Comparison of ENCODE assay signal across 23 cellular contexts in the genomic region with DNA sequence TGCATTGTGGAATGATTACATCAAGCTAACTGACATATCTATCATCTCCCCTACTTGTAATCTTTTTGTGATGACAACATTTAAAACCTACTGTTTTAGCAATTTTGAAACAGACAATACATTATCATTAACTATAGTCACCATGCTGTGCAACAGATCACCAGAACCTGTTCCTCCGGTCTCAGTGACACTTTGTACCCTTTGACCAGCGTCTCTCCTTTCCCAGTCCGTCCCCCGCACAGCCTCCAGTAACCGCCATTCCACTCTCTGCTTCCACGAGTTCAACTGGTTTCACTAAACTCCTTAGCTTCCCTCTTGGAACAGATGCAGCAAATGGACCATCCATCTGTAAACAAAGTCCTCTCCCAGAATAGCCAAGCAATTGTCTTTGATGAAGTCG. TPM values are rescaled to one million over a fixed set of nuclear protein-coding genes. Genes with fewer than 3 reads are reported as not detected.
"Had no signal": no experiment of that assay in that cellular context is flagged by ENCODE, and none has a peak within 500 bp of the region (broad histone marks: within the 10 kb centered on the region; RNA-seq: fewer than 3 reads in every experiment).

No MANE protein-coding gene starts in this region.

- H3K4me3 ChIP-seq: colonic mucosa, psoas muscle, testis, tibial nerve had no signal

- ATAC-seq: foreskin keratinocyte; naive thymus-derived CD8-positive, alpha-beta T cell; psoas muscle; sciatic nerve; stimulated activated naive B cell treated with anti-CD40 and anti-IgM and Interleukin-4, amounts not matched to agents 10 μg/mL and 1 μg/mL and 100 μg/mL, for 72 hours; stimulated activated naive CD8-positive, alpha-beta T cell treated with anti-CD3 and anti-CD28 coated beads, Interleukin-15, amount 100 ng/mL, for 72 hours had no signal

- DNase-seq: colonic mucosa; dermis blood vessel endothelial cell; erythroblast; foreskin keratinocyte; head of caudate nucleus; hippocampal formation; naive thymus-derived CD8-positive, alpha-beta T cell; psoas muscle; retina; stimulated activated CD4-positive, alpha-beta T cell treated with anti-CD3 and anti-CD28 coated beads, Interleukin-2, amount 100 ng/mL, for 24 hours; stimulated activated CD4-positive, alpha-beta T cell treated with anti-CD3 and anti-CD28 coated beads, Interleukin-4, amount 100 ng/mL, for 4 hours; stimulated activated naive B cell treated with anti-CD40 and anti-IgM and Interleukin-4, amounts not matched to agents 10 μg/mL and 1 μg/mL and 100 μg/mL, for 72 hours; stimulated activated naive CD8-positive, alpha-beta T cell treated with anti-CD3 and anti-CD28 coated beads, Interleukin-15, amount 100 ng/mL, for 72 hours; testis had no signal

- H3K27ac ChIP-seq: colonic mucosa, foreskin keratinocyte, neutrophil, psoas muscle, testis, tibial nerve had no signal

- H3K4me1 ChIP-seq: testis had no signal

- H3K36me3 ChIP-seq: colonic mucosa, neutrophil had no signal

- H3K9me3 ChIP-seq: colonic mucosa, neutrophil, psoas muscle, testis, tibial nerve had no signal

- H3K27me3 ChIP-seq: colonic mucosa, foreskin keratinocyte, neutrophil, testis, tibial nerve had no signal

RNA-seq across cellular contexts. Expression of a gene that starts 55.6 kb away (rescaled TPM):
- total RNA-seq: dermis blood vessel endothelial cell; endothelial cell of umbilical vein; kidney epithelial cell; liver; lung microvascular endothelial cell; mononuclear cell; naive thymus-derived CD8-positive, alpha-beta T cell had no signal
- polyA plus RNA-seq: liver; naive thymus-derived CD8-positive, alpha-beta T cell; neural cell had no signal
